ENCODE assay signal across 1 cellular context in the genomic region with DNA sequence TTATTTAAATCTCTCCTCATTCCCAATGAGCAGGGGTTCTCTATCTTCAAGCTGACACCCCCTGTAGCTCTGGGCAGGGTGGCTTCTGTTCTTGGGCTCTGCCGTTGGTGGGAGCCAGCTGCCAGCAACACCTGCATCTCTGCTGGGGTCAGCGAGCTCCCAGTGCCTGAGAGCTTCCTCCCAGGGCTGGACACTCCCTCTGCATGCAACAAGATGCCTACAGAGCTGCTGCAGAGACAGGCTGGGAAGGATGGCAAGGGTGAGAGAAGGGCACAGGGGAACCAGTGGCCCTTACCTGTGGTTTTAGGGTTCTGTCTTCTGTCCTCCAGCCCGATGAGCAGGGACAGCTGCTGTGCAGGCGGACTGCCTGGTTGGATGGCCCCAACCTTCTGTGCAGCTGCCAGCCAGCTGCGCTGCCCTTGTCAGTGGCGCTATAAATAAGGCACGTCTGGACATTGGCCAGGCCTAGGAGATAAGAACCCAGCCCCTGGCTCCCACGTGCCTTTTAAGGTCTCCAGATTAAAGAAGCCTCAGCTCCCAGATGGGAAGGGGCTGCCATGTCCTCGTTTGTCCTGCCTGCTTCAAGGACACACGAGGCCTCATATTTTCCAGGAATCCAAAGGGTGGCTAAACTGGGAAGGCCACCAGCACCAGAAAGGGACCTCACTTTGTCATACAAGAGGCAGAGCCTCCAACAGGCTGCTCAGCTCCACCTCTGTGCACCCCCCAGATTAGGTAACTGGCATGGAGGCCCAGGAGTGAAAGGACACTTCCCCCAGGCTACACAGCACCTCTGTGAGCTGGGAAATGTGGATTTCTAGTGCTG.
TF ChIP-seq lines count a peak whose summit lies in the region.

No MANE protein-coding gene starts in this region.

TF ChIP-seq in SK-N-SH treated with all-trans-retinoic acid at 6 μM for 48 hours, 23 proteins besides CTCF, POLR2A, EP300 and RAD21 (continued from another document):
- TF ChIP-seq, protein P1, sequence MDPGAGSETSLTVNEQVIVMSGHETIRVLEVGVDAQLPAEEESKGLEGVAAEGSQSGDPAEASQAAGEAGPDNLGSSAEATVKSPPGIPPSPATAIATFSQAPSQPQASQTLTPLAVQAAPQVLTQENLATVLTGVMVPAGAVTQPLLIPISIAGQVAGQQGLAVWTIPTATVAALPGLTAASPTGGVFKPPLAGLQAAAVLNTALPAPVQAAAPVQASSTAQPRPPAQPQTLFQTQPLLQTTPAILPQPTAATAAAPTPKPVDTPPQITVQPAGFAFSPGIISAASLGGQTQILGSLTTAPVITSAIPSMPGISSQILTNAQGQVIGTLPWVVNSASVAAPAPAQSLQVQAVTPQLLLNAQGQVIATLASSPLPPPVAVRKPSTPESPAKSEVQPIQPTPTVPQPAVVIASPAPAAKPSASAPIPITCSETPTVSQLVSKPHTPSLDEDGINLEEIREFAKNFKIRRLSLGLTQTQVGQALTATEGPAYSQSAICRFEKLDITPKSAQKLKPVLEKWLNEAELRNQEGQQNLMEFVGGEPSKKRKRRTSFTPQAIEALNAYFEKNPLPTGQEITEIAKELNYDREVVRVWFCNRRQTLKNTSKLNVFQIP (CRISPR knock-in tag; IDR thresholded peaks at IDR 0.05; ENCODE audit: borderline replicate concordance, low read depth) = no peak
- no peak for TF ChIP-seq ZFP30 (CRISPR knock-in tag; IDR thresholded peaks at IDR 0.05)
